Comparison of ENCODE assay signal across 14 cellular contexts in the genomic region with DNA sequence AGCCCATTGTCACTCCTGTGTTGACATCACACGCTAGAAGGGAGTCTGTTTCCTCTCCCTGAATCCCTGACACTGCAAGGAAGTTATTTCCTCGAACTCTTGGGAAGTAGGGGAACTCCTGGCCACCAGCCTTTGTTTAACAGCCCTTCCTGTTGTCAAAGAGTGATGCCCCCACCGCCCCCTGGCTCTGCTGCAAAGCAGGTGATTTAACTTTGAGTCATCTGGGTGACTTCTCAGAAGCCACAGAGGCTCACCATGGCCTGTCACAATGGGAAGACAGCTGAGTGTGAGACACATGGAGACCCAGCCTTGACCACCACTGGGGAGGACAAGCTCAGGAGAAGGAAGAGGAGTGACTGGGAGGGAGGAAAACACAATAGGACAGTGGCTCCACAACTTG.
DNase-seq lines count a peak whose midpoint lies in the region; ATAC-seq and TF ChIP-seq lines count a peak whose summit lies in the region.
"Had no signal": no experiment of that assay in that cellular context is flagged by ENCODE, and none has a peak within 500 bp of the region (broad histone marks: within the 10 kb centered on the region; RNA-seq: fewer than 3 reads in every experiment).

No MANE protein-coding gene starts in this region.

- TF ChIP-seq CTCF in adrenal gland (IDR thresholded peaks at IDR 0.05) (no peak), right lobe of liver (IDR thresholded peaks at IDR 0.05) (no peak)

- H3K36me3 ChIP-seq in BLaER1 (no peaks in the 10 kb centered on the region), KOPT-K1 (ENCODE audit: insufficient read depth, low read length) (no peaks in the 10 kb centered on the region), adrenal gland (replicated peaks in 1 of 2) (no peaks in the 10 kb centered on the region), right lobe of liver (no peaks in the 10 kb centered on the region)
- H3K36me3 ChIP-seq: thoracic aorta had no signal

- H3K4me1 ChIP-seq in BLaER1 (peaks cover 98% of the 10 kb centered on the region), adrenal gland (replicated peaks in 1 of 2) (peaks cover 8 to 37% of the 10 kb centered on the region in 2 donors), right lobe of liver (no peaks in the 10 kb centered on the region)

- H3K27me3 ChIP-seq in BLaER1, result no peaks in the 10 kb centered on the region
- no peaks in the 10 kb centered on the region for H3K27me3 ChIP-seq in adrenal gland
- no peaks in the 10 kb centered on the region for H3K27me3 ChIP-seq in right lobe of liver

- intact Hi-C loops in adrenal gland (cut with DNase I), result loop anchor here in 1 of 2 donors (10.0 kb wide), 1 partner anchor 196 kb away; the partner anchor contains the start of gene ETS2
- intact Hi-C loops in right lobe of liver (cut with DNase I), result no loop called here

- TF ChIP-seq POLR2A in adrenal gland (IDR thresholded peaks at IDR 0.05) (no peak), right lobe of liver (IDR thresholded peaks at IDR 0.05) (no peak)

- H3K9me3 ChIP-seq in BLaER1, result no peaks in the 10 kb centered on the region
- H3K9me3 ChIP-seq in KOPT-K1 (ENCODE audit: insufficient read depth, low read length, poor library complexity, severe bottlenecking), result no peaks in the 10 kb centered on the region
- no peaks in the 10 kb centered on the region for H3K9me3 ChIP-seq in adrenal gland (replicated peaks in 1 of 3)
- H3K9me3 ChIP-seq in right lobe of liver, result no peaks in the 10 kb centered on the region
- H3K9me3 ChIP-seq: thoracic aorta had no signal

- H3K4me2 ChIP-seq in BLaER1, result peak overlapping the region; percentile 75

- 54 to 68% (median 64%) methylated on average over 3 of the region's 3 CpGs for WGBS in adrenal gland, 4 donors
- 83% methylated on average over 1 of the region's 3 CpGs for WGBS in right lobe of liver (ENCODE audit: insufficient coverage, low coverage, low lambda C conversion rate, missing lambda C conversion rate)

- ATAC-seq in right lobe of liver (peak; percentile 28 to 70 (median 53)), GM18520 (IDR thresholded peaks at IDR 0.05; ENCODE audit: unreplicated experiment) (no peak), GM19455 (IDR thresholded peaks at IDR 0.05; ENCODE audit: unreplicated experiment) (no peak)
- ATAC-seq: GM12878 had no signal

- H3K9ac ChIP-seq in BLaER1, result peak overlapping the region; percentile 32; the same call in 1 of the 2 replicates

- H3K27ac ChIP-seq in BLaER1, result peak overlapping the region; percentile 56
- H3K27ac ChIP-seq in KOPT-K1 (ENCODE audit: low read depth, low read length, poor library complexity, severe bottlenecking), result peak overlapping the region; percentile 54
- peak overlapping the region in 2 of 5 donors; percentile 30 to 59 for H3K27ac ChIP-seq in adrenal gland
- peak overlapping the region in 1 of 3 donors; percentile 38 for H3K27ac ChIP-seq in right lobe of liver
- H3K27ac ChIP-seq: SK-N-MC, thoracic aorta had no signal

- no peaks in the 10 kb centered on the region for H4K20me1 ChIP-seq in BLaER1

- no peak overlapping the region for H3K4me3 ChIP-seq in BLaER1
- H3K4me3 ChIP-seq in adrenal gland, result no peak overlapping the region
- H3K4me3 ChIP-seq in right lobe of liver, result no peak overlapping the region
- H3K4me3 ChIP-seq: GM12878, SK-N-MC, thoracic aorta had no signal

- DNase-seq in adrenal gland, result peak in 5 of 7 donors; percentile 48 to 83 (median 63)
- peak in 1 of 3 donors; percentile 76 for DNase-seq in right lobe of liver
- DNase-seq in DMS114 treated with DMSO at 0.1 percent for 48 hours (lab: John Stamatoyannopoulos, UW; ENCODE audit: unreplicated experiment), result no peak
- no peak for DNase-seq in activated gamma-delta T cell (lab: John Stamatoyannopoulos, UW)
- DNase-seq: central memory CD4-positive, alpha-beta T cell; COR-L47; NCI-H446 had no signal

Comparison
In these comparisons a context has a peak if more than half of its experiments do, and no peak if none do; other contexts are left out.
1. DNase-seq: peak in adrenal gland (5 of 7); none in DMS114 treated with DMSO at 0.1 percent for 48 hours (single experiment) and activated gamma-delta T cell (single experiment).
2. ATAC-seq: peak in right lobe of liver (4 of 4); none in GM18520 (single experiment) and GM19455 (single experiment).